ENCODE assay signal across 1 cellular context in the genomic region with DNA sequence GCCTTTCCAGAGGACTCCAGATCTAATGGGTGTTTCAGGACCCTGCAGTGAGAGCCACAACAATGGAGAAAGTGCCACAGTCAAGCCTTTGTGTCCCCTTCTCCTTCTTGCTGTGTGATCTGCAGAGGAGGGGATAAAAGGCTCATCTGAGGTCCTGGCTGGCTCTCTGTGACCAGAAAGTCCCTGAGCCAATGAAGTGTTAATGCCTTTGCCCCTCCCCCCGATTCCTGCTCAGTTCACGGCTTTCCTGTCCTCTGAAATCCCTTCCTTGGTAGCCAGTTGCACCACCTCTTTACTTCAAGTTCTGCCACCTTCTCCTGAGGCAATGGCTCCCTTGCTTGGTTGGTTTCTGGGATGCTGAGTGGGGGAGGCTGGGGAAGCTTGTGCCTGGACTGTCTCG.
TF ChIP-seq lines count a peak whose summit lies in the region.

No MANE protein-coding gene starts in this region.

TF ChIP-seq in WTC11, 78 proteins besides CTCF, POLR2A, EP300 and RAD21 (continued from another document):
- TF ChIP-seq ZSCAN18 (CRISPR knock-in tag; IDR thresholded peaks at IDR 0.05) (no peak), ATF1 (CRISPR knock-in tag; IDR thresholded peaks at IDR 0.05) (no peak), FOXK1 (CRISPR knock-in tag; IDR thresholded peaks at IDR 0.05) (no peak), SOX15 (CRISPR knock-in tag; IDR thresholded peaks at IDR 0.05) (no peak), STAT6 (CRISPR knock-in tag; conservative IDR thresholded peaks at IDR 0.05; ENCODE audit: low read depth) (no peak), HMGA2 (CRISPR knock-in tag; IDR thresholded peaks at IDR 0.05) (no peak), ZNF425 (CRISPR knock-in tag; conservative IDR thresholded peaks at IDR 0.05) (no peak), GTF2I (CRISPR knock-in tag; conservative IDR thresholded peaks at IDR 0.05) (no peak), CREB1 (CRISPR knock-in tag; IDR thresholded peaks at IDR 0.05) (no peak), ETV6 (CRISPR knock-in tag; IDR thresholded peaks at IDR 0.05) (no peak), NR1H2 (CRISPR knock-in tag; IDR thresholded peaks at IDR 0.05) (no peak), SP1 (CRISPR knock-in tag; conservative IDR thresholded peaks at IDR 0.05) (no peak), ESRRA (CRISPR knock-in tag; IDR thresholded peaks at IDR 0.05; ENCODE audit: borderline replicate concordance) (no peak)
- TF ChIP-seq, protein P1, sequence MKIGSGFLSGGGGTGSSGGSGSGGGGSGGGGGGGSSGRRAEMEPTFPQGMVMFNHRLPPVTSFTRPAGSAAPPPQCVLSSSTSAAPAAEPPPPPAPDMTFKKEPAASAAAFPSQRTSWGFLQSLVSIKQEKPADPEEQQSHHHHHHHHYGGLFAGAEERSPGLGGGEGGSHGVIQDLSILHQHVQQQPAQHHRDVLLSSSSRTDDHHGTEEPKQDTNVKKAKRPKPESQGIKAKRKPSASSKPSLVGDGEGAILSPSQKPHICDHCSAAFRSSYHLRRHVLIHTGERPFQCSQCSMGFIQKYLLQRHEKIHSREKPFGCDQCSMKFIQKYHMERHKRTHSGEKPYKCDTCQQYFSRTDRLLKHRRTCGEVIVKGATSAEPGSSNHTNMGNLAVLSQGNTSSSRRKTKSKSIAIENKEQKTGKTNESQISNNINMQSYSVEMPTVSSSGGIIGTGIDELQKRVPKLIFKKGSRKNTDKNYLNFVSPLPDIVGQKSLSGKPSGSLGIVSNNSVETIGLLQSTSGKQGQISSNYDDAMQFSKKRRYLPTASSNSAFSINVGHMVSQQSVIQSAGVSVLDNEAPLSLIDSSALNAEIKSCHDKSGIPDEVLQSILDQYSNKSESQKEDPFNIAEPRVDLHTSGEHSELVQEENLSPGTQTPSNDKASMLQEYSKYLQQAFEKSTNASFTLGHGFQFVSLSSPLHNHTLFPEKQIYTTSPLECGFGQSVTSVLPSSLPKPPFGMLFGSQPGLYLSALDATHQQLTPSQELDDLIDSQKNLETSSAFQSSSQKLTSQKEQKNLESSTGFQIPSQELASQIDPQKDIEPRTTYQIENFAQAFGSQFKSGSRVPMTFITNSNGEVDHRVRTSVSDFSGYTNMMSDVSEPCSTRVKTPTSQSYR (CRISPR knock-in tag; IDR thresholded peaks at IDR 0.05), result no peak
- TF ChIP-seq, protein P2, sequence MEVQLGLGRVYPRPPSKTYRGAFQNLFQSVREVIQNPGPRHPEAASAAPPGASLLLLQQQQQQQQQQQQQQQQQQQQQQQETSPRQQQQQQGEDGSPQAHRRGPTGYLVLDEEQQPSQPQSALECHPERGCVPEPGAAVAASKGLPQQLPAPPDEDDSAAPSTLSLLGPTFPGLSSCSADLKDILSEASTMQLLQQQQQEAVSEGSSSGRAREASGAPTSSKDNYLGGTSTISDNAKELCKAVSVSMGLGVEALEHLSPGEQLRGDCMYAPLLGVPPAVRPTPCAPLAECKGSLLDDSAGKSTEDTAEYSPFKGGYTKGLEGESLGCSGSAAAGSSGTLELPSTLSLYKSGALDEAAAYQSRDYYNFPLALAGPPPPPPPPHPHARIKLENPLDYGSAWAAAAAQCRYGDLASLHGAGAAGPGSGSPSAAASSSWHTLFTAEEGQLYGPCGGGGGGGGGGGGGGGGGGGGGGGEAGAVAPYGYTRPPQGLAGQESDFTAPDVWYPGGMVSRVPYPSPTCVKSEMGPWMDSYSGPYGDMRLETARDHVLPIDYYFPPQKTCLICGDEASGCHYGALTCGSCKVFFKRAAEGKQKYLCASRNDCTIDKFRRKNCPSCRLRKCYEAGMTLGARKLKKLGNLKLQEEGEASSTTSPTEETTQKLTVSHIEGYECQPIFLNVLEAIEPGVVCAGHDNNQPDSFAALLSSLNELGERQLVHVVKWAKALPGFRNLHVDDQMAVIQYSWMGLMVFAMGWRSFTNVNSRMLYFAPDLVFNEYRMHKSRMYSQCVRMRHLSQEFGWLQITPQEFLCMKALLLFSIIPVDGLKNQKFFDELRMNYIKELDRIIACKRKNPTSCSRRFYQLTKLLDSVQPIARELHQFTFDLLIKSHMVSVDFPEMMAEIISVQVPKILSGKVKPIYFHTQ (CRISPR knock-in tag; IDR thresholded peaks at IDR 0.05), result no peak
- TF ChIP-seq, protein P3, sequence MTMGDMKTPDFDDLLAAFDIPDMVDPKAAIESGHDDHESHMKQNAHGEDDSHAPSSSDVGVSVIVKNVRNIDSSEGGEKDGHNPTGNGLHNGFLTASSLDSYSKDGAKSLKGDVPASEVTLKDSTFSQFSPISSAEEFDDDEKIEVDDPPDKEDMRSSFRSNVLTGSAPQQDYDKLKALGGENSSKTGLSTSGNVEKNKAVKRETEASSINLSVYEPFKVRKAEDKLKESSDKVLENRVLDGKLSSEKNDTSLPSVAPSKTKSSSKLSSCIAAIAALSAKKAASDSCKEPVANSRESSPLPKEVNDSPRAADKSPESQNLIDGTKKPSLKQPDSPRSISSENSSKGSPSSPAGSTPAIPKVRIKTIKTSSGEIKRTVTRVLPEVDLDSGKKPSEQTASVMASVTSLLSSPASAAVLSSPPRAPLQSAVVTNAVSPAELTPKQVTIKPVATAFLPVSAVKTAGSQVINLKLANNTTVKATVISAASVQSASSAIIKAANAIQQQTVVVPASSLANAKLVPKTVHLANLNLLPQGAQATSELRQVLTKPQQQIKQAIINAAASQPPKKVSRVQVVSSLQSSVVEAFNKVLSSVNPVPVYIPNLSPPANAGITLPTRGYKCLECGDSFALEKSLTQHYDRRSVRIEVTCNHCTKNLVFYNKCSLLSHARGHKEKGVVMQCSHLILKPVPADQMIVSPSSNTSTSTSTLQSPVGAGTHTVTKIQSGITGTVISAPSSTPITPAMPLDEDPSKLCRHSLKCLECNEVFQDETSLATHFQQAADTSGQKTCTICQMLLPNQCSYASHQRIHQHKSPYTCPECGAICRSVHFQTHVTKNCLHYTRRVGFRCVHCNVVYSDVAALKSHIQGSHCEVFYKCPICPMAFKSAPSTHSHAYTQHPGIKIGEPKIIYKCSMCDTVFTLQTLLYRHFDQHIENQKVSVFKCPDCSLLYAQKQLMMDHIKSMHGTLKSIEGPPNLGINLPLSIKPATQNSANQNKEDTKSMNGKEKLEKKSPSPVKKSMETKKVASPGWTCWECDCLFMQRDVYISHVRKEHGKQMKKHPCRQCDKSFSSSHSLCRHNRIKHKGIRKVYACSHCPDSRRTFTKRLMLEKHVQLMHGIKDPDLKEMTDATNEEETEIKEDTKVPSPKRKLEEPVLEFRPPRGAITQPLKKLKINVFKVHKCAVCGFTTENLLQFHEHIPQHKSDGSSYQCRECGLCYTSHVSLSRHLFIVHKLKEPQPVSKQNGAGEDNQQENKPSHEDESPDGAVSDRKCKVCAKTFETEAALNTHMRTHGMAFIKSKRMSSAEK (CRISPR knock-in tag; IDR thresholded peaks at IDR 0.05; ENCODE audit: borderline replicate concordance), result no peak
